8 cellular contexts compared by ENCODE assay signal in genomic region chr5:112210430-112211005, GRCh38.
A peak's percentile ranks its signal among the peaks of the same experiment; 100 is the strongest.
DNase-seq lines count a peak whose midpoint lies in the region; ATAC-seq, FAIRE-seq and TF ChIP-seq lines count a peak whose summit lies in the region.

No MANE protein-coding gene starts in this region.

- no peak for FAIRE-seq in GM12891 (lab: Jason Lieb, UNC)

- no peak overlapping the region for H3K27ac Mint-ChIP-seq in neural progenitor cell
- peak overlapping the region in 1 of 2 donors; percentile 71 for H3K27ac Mint-ChIP-seq in stimulated activated naive CD8-positive, alpha-beta T cell treated with anti-CD3 and anti-CD28 coated beads, Interleukin-15, amount 100 ng/mL, for 72 hours

- no peak for DNase-seq in AG04449 (ENCODE audit: low read depth, low spot score)
- DNase-seq in GM12891 (ENCODE audit: insufficient read length, low spot score): no peak
- DNase-seq in Peyer's patch: peak in 2 of 3 donors; percentile 48 to 50
- DNase-seq in esophagus squamous epithelium (lab: John Stamatoyannopoulos, UW): no peak
- peak; percentile 63 for DNase-seq in neural progenitor cell (ENCODE audit: low spot score)
- no peak for DNase-seq in stimulated activated naive CD8-positive, alpha-beta T cell treated with anti-CD3 and anti-CD28 coated beads, Interleukin-15, amount 100 ng/mL, for 72 hours
- DNase-seq in stimulated activated CD4-positive, alpha-beta T cell treated with anti-CD3 and anti-CD28 coated beads, Interleukin-1b, Interleukin-23, amount 100 ng/mL, for 48 hours: no peak

- H3K36me3 Mint-ChIP-seq in neural progenitor cell: peaks cover 10% of the 10 kb centered on the region

- H3K79me2 ChIP-seq in neural progenitor cell (ENCODE audit: low read depth): no peaks in the 10 kb centered on the region

- intact Hi-C loops in esophagus squamous epithelium (cut with DNase I): no loop called here

- no peak overlapping the region for H3K9ac ChIP-seq in neural progenitor cell

- no peaks in the 10 kb centered on the region for H3K4me1 ChIP-seq in Peyer's patch
- no peaks in the 10 kb centered on the region for H3K4me1 ChIP-seq in esophagus squamous epithelium
- peaks cover 11% of the 10 kb centered on the region for H3K4me1 ChIP-seq in neural progenitor cell

- H3K4me3 ChIP-seq in AG04449 (ENCODE audit: low read depth, low read length) (no peak overlapping the region), Peyer's patch (no peak overlapping the region), esophagus squamous epithelium (no peak overlapping the region), neural progenitor cell (no peak overlapping the region)

- H3F3A ChIP-seq in neural progenitor cell (ENCODE audit: low read depth): peaks cover 7% of the 10 kb centered on the region

- H3K27me3 ChIP-seq in Peyer's patch: no peaks in the 10 kb centered on the region
- H3K27me3 ChIP-seq in esophagus squamous epithelium: no peaks in the 10 kb centered on the region
- no peaks in the 10 kb centered on the region for H3K27me3 ChIP-seq in neural progenitor cell

- CTCF ChIA-PET in AG04449 (lab: Yijun Ruan, JAX): interaction anchor here (0.7 to 2.5 kb wide), 7 partner anchors 9 to 928 kb away, joined by 3 to 12 read pairs (median 3); partner anchors contain the start of gene EPB41L4A

- H3K27me3 Mint-ChIP-seq in neural progenitor cell (ENCODE audit: insufficient read depth, low read depth): no peaks in the 10 kb centered on the region
- H3K27me3 Mint-ChIP-seq in stimulated activated naive CD8-positive, alpha-beta T cell treated with anti-CD3 and anti-CD28 coated beads, Interleukin-15, amount 100 ng/mL, for 72 hours: peaks cover 32% of the 10 kb centered on the region

- H3K9me3 Mint-ChIP-seq in neural progenitor cell: no peaks in the 10 kb centered on the region
- no peaks in the 10 kb centered on the region for H3K9me3 Mint-ChIP-seq in stimulated activated naive CD8-positive, alpha-beta T cell treated with anti-CD3 and anti-CD28 coated beads, Interleukin-15, amount 100 ng/mL, for 72 hours

- H4K20me1 ChIP-seq in neural progenitor cell (ENCODE audit: low read depth): no peaks in the 10 kb centered on the region

- H3K9me3 ChIP-seq in Peyer's patch (no peaks in the 10 kb centered on the region), esophagus squamous epithelium (no peaks in the 10 kb centered on the region), neural progenitor cell (ENCODE audit: low read depth) (no peaks in the 10 kb centered on the region)

- TF ChIP-seq POLR2A in GM12891 (IDR thresholded peaks at IDR 0.05; ENCODE audit: low read depth, low read length) (no peak), Peyer's patch (IDR thresholded peaks at IDR 0.05) (no peak), esophagus squamous epithelium (IDR thresholded peaks at IDR 0.05) (no peak)

- H3K4me1 Mint-ChIP-seq in neural progenitor cell: peaks cover 32% of the 10 kb centered on the region
- H3K4me1 Mint-ChIP-seq in stimulated activated naive CD8-positive, alpha-beta T cell treated with anti-CD3 and anti-CD28 coated beads, Interleukin-15, amount 100 ng/mL, for 72 hours: no peaks in the 10 kb centered on the region

- peak; percentile 44 for TF ChIP-seq CTCF in AG04449 (IDR thresholded peaks at IDR 0.05; ENCODE audit: insufficient read depth, low read length, missing control alignments)
- TF ChIP-seq CTCF in Peyer's patch (IDR thresholded peaks at IDR 0.05): peak in 4 of 6 experiments; percentile 43 to 64 (median 59)
- TF ChIP-seq CTCF in esophagus squamous epithelium (IDR thresholded peaks at IDR 0.05): peak in 5 of 6 experiments; percentile 50 to 70 (median 58)
- TF ChIP-seq CTCF in neural progenitor cell (IDR thresholded peaks at IDR 0.05): peak; percentile 79

- no peak overlapping the region for H2AFZ ChIP-seq in neural progenitor cell (replicated peaks)

- POLR2A ChIA-PET in AG04449 (lab: Yijun Ruan, JAX): no interaction called here

- H3K36me3 ChIP-seq in Peyer's patch: no peaks in the 10 kb centered on the region
- peaks cover 0 to 5% (median 0%) of the 10 kb centered on the region in 3 donors for H3K36me3 ChIP-seq in esophagus squamous epithelium
- H3K36me3 ChIP-seq in neural progenitor cell: no peaks in the 10 kb centered on the region

- ATAC-seq in stimulated activated naive CD8-positive, alpha-beta T cell treated with anti-CD3 and anti-CD28 coated beads, Interleukin-15, amount 100 ng/mL, for 72 hours: no peak
- ATAC-seq in GM21515 (IDR thresholded peaks at IDR 0.05; ENCODE audit: unreplicated experiment): no peak

- H3K4me2 ChIP-seq in neural progenitor cell: no peak overlapping the region

- H3K4me3 Mint-ChIP-seq in neural progenitor cell: no peak overlapping the region
- no peak overlapping the region for H3K4me3 Mint-ChIP-seq in stimulated activated naive CD8-positive, alpha-beta T cell treated with anti-CD3 and anti-CD28 coated beads, Interleukin-15, amount 100 ng/mL, for 72 hours

- 50 to 54% methylated on average over 6 of the region's 6 CpGs for WGBS in esophagus squamous epithelium, 2 donors

- H3K27ac ChIP-seq in Peyer's patch: no peak overlapping the region
- no peak overlapping the region for H3K27ac ChIP-seq in esophagus squamous epithelium
- H3K27ac ChIP-seq in neural progenitor cell: no peak overlapping the region

TF ChIP-seq in GM12891, 5 proteins besides CTCF, POLR2A, EP300 and RAD21:
- TF ChIP-seq POU2F2 (IDR thresholded peaks at IDR 0.05; ENCODE audit: low read depth, low read length) (peak; percentile 71; the same call in 1 of the 2 replicates), POLR2AphosphoS5 (IDR thresholded peaks at IDR 0.05; ENCODE audit: low read depth, low read length) (no peak)

Comparison
In these comparisons a context has a peak if more than half of its experiments do, and no peak if none do; other contexts are left out.
1. DNase-seq: peak in Peyer's patch (2 of 3) and neural progenitor cell (single experiment); none in AG04449 (single experiment), GM12891 (single experiment), esophagus squamous epithelium (single experiment), stimulated activated naive CD8-positive, alpha-beta T cell treated with anti-CD3 and anti-CD28 coated beads, Interleukin-15, amount 100 ng/mL, for 72 hours (0 of 2) and stimulated activated CD4-positive, alpha-beta T cell treated with anti-CD3 and anti-CD28 coated beads, Interleukin-1b, Interleukin-23, amount 100 ng/mL, for 48 hours (single experiment).
2. Peak in every context shown above with its lines, with median percentiles within 50 percentile points of each other: CTCF ChIP-seq.